ENCODE assay signal across 21 cellular contexts in genomic region chrX:2469196-2469685, GRCh38. TPM values are rescaled to one million over a fixed set of nuclear protein-coding genes. Genes with fewer than 3 reads are reported as not detected.
DNase-seq lines count a peak whose midpoint lies in the region; ATAC-seq, FAIRE-seq and TF ChIP-seq lines count a peak whose summit lies in the region.
"Had no signal": no experiment of that assay in that cellular context is flagged by ENCODE, and none has a peak within 500 bp of the region (broad histone marks: within the 10 kb centered on the region; RNA-seq: fewer than 3 reads in every experiment).

No MANE protein-coding gene starts in this region.

- H3K27me3 ChIP-seq in HCT116 (ENCODE audit: insufficient read depth, low read length) (no peaks in the 10 kb centered on the region), K562 (ENCODE audit: control insufficient read depth in 2 of 2, insufficient read depth in 2 of 2, low read length in 2 of 2) (no peaks in the 10 kb centered on the region), mesendoderm (ENCODE audit: insufficient read depth, low read length, poor library complexity) (no peaks in the 10 kb centered on the region), testis (no peaks in the 10 kb centered on the region), pancreas (no peaks in the 10 kb centered on the region)
- no peaks in the 10 kb centered on the region for H3K27me3 ChIP-seq in CD4-positive, alpha-beta T cell (ENCODE audit: control insufficient read depth, insufficient read depth, low read length)
- H3K27me3 ChIP-seq: BE2C had no signal

- H3K18ac ChIP-seq in mesendoderm (ENCODE audit: low read length), result no peak overlapping the region

- no peak overlapping the region for H3K4me3 Mint-ChIP-seq in CD4-positive, alpha-beta T cell
- H3K4me3 Mint-ChIP-seq: CD4-positive, CD25-positive, alpha-beta regulatory T cell; HFFc6 had no signal

- H4K20me1 ChIP-seq in HCT116 (ENCODE audit: insufficient read depth) (no peaks in the 10 kb centered on the region), K562 (replicated peaks; ENCODE audit: control insufficient read depth, insufficient read depth, low read length) (no peaks in the 10 kb centered on the region)

- H3K36me3 ChIP-seq in HCT116 (ENCODE audit: control insufficient read depth in 1 of 2, insufficient read depth in 2 of 2, low read length in 2 of 2), result no peaks in the 10 kb centered on the region
- no peaks in the 10 kb centered on the region for H3K36me3 ChIP-seq in K562 (ENCODE audit: control insufficient read depth, insufficient read depth, low read length)
- H3K36me3 ChIP-seq in mesendoderm (ENCODE audit: control insufficient read depth, insufficient read depth, low read length), result no peaks in the 10 kb centered on the region
- no peaks in the 10 kb centered on the region for H3K36me3 ChIP-seq in testis (ENCODE audit: low read depth, missing control alignments)
- H3K36me3 ChIP-seq in pancreas, result no peaks in the 10 kb centered on the region
- H3K36me3 ChIP-seq: BE2C, HAP-1 had no signal

- peaks cover 23% of the 10 kb centered on the region for H3K79me1 ChIP-seq in mesendoderm (ENCODE audit: low read length)

- intact Hi-C loops in HCT116 (cut with micrococcal nuclease) (no loop called here), K562 (cut with micrococcal nuclease) (no loop called here), testis (cut with DNase I; ENCODE audit: low total_unique reads) (no loop called here), pancreas (cut with DNase I) (no loop called here)
- intact Hi-C loops in CD4-positive, alpha-beta T cell (cut with DNase I, micrococcal nuclease), result no loop called here

- H3K27me3 Mint-ChIP-seq in CD4-positive, alpha-beta T cell, result no peaks in the 10 kb centered on the region
- H3K27me3 Mint-ChIP-seq: CD4-positive, CD25-positive, alpha-beta regulatory T cell had no signal

- H3K4me2 ChIP-seq in HCT116 (ENCODE audit: low read length), result peak overlapping the region; percentile 56
- H3K4me2 ChIP-seq in K562 (ENCODE audit: insufficient read depth, low read length), result no peak overlapping the region
- no peak overlapping the region for H3K4me2 ChIP-seq in mesendoderm (ENCODE audit: low read length)

- RAD21 ChIA-PET in HCT116 (lab: Charles Lee; ENCODE audit: low non-redundant PET in 1 of 2, low total read pairs in 2 of 2, uncharacterized antibody in 2 of 2, unreplicated experiment in 2 of 2), result no interaction called here

- H3K9ac ChIP-seq in HCT116 (ENCODE audit: low read length) (no peak overlapping the region), K562 (ENCODE audit: insufficient read depth in 1 of 2, low read depth in 2 of 2, low read length in 2 of 2) (no peak overlapping the region), mesendoderm (ENCODE audit: low read length) (no peak overlapping the region)

- no peak overlapping the region for H2BK5ac ChIP-seq in mesendoderm (ENCODE audit: low read length)

- no peak for FAIRE-seq in K562 (lab: Jason Lieb, UNC)
- FAIRE-seq in pancreas (lab: Jason Lieb, UNC), result no peak
- FAIRE-seq: A204.1, GM12892, GM18507 had no signal

- H3K27ac Mint-ChIP-seq in CD4-positive, alpha-beta T cell, result no peak overlapping the region
- H3K27ac Mint-ChIP-seq: CD4-positive, CD25-positive, alpha-beta regulatory T cell; HFFc6 had no signal

- ATAC-seq in HCT116 (peak; percentile 20), K562 (no peak), pancreas (no peak)
- no peak for ATAC-seq in CD4-positive, alpha-beta T cell (ENCODE audit: poor library complexity)

- TF ChIP-seq RAD21 in HCT116 (IDR thresholded peaks at IDR 0.05; ENCODE audit: low read depth) (no peak), K562 (CRISPR knock-in tag; conservative IDR thresholded peaks at IDR 0.05 in 1 of 2, IDR thresholded peaks at IDR 0.05 in 1 of 2) (no peak)

- POLR2A ChIA-PET in HCT116 (lab: Charles Lee), result no interaction called here
- POLR2A ChIA-PET in K562 (lab: Yijun Ruan, JAX), result no interaction called here
- POLR2A ChIA-PET in CD4-positive, alpha-beta T cell (lab: Charles Lee), result no interaction called here

- TF ChIP-seq POLR2A in HCT116 (IDR thresholded peaks at IDR 0.05; ENCODE audit: borderline replicate concordance, extremely low read depth, insufficient read depth, insufficient read length), result no peak
- no peak for TF ChIP-seq POLR2A in K562 (conservative IDR thresholded peaks at IDR 0.05)
- no peak for TF ChIP-seq POLR2A in testis (IDR thresholded peaks at IDR 0.05)

- H3K79me2 ChIP-seq in HCT116 (ENCODE audit: insufficient read depth, low read length) (peaks cover 27% of the 10 kb centered on the region), K562 (ENCODE audit: control insufficient read depth, insufficient read depth, low read length) (peaks cover 8% of the 10 kb centered on the region; the same call in 2 of the 3 replicates), mesendoderm (ENCODE audit: control insufficient read depth, insufficient read depth, low read length) (peaks cover 15% of the 10 kb centered on the region)

- no peak overlapping the region for H2AK5ac ChIP-seq in mesendoderm (ENCODE audit: low read length)

- CTCF ChIA-PET in HCT116 (lab: Charles Lee), result no interaction called here
- CTCF ChIA-PET in K562 (lab: Yijun Ruan, JAX; ENCODE audit: low intra/inter-chr PET ratio), result no interaction called here
- CTCF ChIA-PET in CD4-positive, alpha-beta T cell (lab: Charles Lee), result no interaction called here

- H3K4ac ChIP-seq in mesendoderm (ENCODE audit: low read depth, low read length), result no peak overlapping the region

- H3K9me2 ChIP-seq in HCT116 (ENCODE audit: insufficient read depth), result no peaks in the 10 kb centered on the region

- no peak overlapping the region for H2BK120ac ChIP-seq in mesendoderm (ENCODE audit: low read depth, low read length)

- no peak overlapping the region for H4K8ac ChIP-seq in mesendoderm (ENCODE audit: low read depth, low read length)

- BruUV-seq in HCT116 (replicated peaks; lab: Mats Ljungman, UMichigan) (no TSS peak), K562 (replicated peaks; lab: Mats Ljungman, UMichigan) (no TSS peak)

- H3K9me3 ChIP-seq in HCT116 (ENCODE audit: control insufficient read depth in 1 of 2, insufficient read depth in 1 of 2, low read depth in 1 of 2, low read length in 2 of 2) (no peaks in the 10 kb centered on the region), K562 (replicated peaks; ENCODE audit: control insufficient read depth, insufficient read depth, low read depth, low read length) (no peaks in the 10 kb centered on the region), testis (no peaks in the 10 kb centered on the region), pancreas (no peaks in the 10 kb centered on the region)
- H3K9me3 ChIP-seq in CD4-positive, alpha-beta T cell (ENCODE audit: control insufficient read depth, low read length), result no peaks in the 10 kb centered on the region
- H3K9me3 ChIP-seq: BE2C had no signal

- in situ Hi-C loops in K562 (cut with MboI), result loop anchor here (10.0 kb wide), 1 partner anchor 804 kb away; no protein-coding TSS in a partner anchor

- no peaks in the 10 kb centered on the region for H3K9me3 Mint-ChIP-seq in CD4-positive, alpha-beta T cell
- H3K9me3 Mint-ChIP-seq: HFFc6 had no signal

- peaks cover 9% of the 10 kb centered on the region for H3K36me3 Mint-ChIP-seq in CD4-positive, alpha-beta T cell (ENCODE audit: low read depth)

- no peak overlapping the region for H3K4me3 ChIP-seq in HCT116 (replicated peaks in 1 of 2; ENCODE audit: low read depth in 1 of 2, low read length in 2 of 2)
- no peak overlapping the region for H3K4me3 ChIP-seq in K562
- H3K4me3 ChIP-seq in mesendoderm (ENCODE audit: low read length), result no peak overlapping the region
- H3K4me3 ChIP-seq in testis, result no peak overlapping the region
- H3K4me3 ChIP-seq in pancreas, result no peak overlapping the region
- H3K4me3 ChIP-seq: HAP-1 had no signal

- peak overlapping the region; percentile 26 for H2AFZ ChIP-seq in HCT116 (ENCODE audit: low read depth, low read length, poor library complexity, severe bottlenecking)
- no peak overlapping the region for H2AFZ ChIP-seq in K562 (ENCODE audit: low read depth, low read length)

- H2BK15ac ChIP-seq in mesendoderm (replicated peaks; ENCODE audit: low read depth), result no peak overlapping the region

- peak overlapping the region; percentile 35; the same call in 1 of the 2 replicates for H3K27ac ChIP-seq in HCT116 (ENCODE audit: low read depth, low read length)
- H3K27ac ChIP-seq in K562 (ENCODE audit: extremely low read depth, low read depth, low read length), result no peak overlapping the region
- no peak overlapping the region for H3K27ac ChIP-seq in mesendoderm (ENCODE audit: low read depth, low read length)
- H3K27ac ChIP-seq in testis, result no peak overlapping the region
- no peak overlapping the region for H3K27ac ChIP-seq in pancreas
- H3K27ac ChIP-seq in CD4-positive, alpha-beta T cell (ENCODE audit: low read depth, low read length), result no peak overlapping the region
- H3K27ac ChIP-seq: HL-60 had no signal

- no peaks in the 10 kb centered on the region for H3K9me1 ChIP-seq in K562 (ENCODE audit: control insufficient read depth, insufficient read depth, low read length)

- no peak for TF ChIP-seq EP300 in K562 (IDR thresholded peaks at IDR 0.05; ENCODE audit: low read length)

- no peak overlapping the region for H3K23ac ChIP-seq in mesendoderm (ENCODE audit: low read length)

- H4K5ac ChIP-seq in mesendoderm (ENCODE audit: low read length), result no peak overlapping the region

- no peaks in the 10 kb centered on the region for H3K4me1 Mint-ChIP-seq in CD4-positive, alpha-beta T cell (ENCODE audit: low read depth)

- H3K4me1 ChIP-seq in HCT116 (ENCODE audit: control insufficient read depth in 1 of 2, insufficient read depth in 2 of 2, low read length in 2 of 2) (peaks cover 13 to 57% of the 10 kb centered on the region in 2 experiments; a peak in 3 of 4 replicates), K562 (replicated peaks in 1 of 2; ENCODE audit: control insufficient read depth in 2 of 2, insufficient read depth in 2 of 2, low read length in 2 of 2) (no peaks in the 10 kb centered on the region; a peak in 2 of 5 replicates), mesendoderm (ENCODE audit: control insufficient read depth, low read depth, low read length) (no peaks in the 10 kb centered on the region), testis (no peaks in the 10 kb centered on the region), pancreas (peaks cover 0 to 13% (median 5%) of the 10 kb centered on the region in 3 donors)
- H3K4me1 ChIP-seq: BE2C had no signal

- TF ChIP-seq CTCF in HCT116 (IDR thresholded peaks at IDR 0.05 in 2 of 3, conservative IDR thresholded peaks at IDR 0.05 in 1 of 3; ENCODE audit: borderline replicate concordance in 1 of 3, insufficient read depth in 1 of 3, low read depth in 2 of 3, low read length in 2 of 3) (no peak), K562 (IDR thresholded peaks at IDR 0.05 in 2 of 3, conservative IDR thresholded peaks at IDR 0.05 in 1 of 3; ENCODE audit: insufficient read depth in 2 of 3, low read depth in 1 of 3, low read length in 3 of 3) (no peak), testis (IDR thresholded peaks at IDR 0.05) (no peak), pancreas (IDR thresholded peaks at IDR 0.05) (no peak)
- TF ChIP-seq CTCF in CD4-positive, alpha-beta T cell (IDR thresholded peaks at IDR 0.05), result no peak

- peak; percentile 80 for DNase-seq in HCT116 (ENCODE audit: low read depth, low spot score)
- no peak for DNase-seq in K562 (ENCODE audit: extremely low read depth in 1 of 4, low spot score in 3 of 4)
- peak; percentile 36 for DNase-seq in mesendoderm
- peak; percentile 66 for DNase-seq in testis
- DNase-seq in SKM-1 (lab: John Stamatoyannopoulos, UW; ENCODE audit: unreplicated experiment), result no peak
- DNase-seq in pancreas, result no peak
- no peak for DNase-seq in CD4-positive, alpha-beta T cell
- DNase-seq: ACHN; BE2C; C1 segment of cervical spinal cord; CD4-positive, CD25-positive, alpha-beta regulatory T cell; DMS153; DMS79; GDM1; HFFc6; KBM-7 had no signal

- H3K56ac ChIP-seq in mesendoderm (ENCODE audit: low read length), result no peak overlapping the region

- 65% methylated on average over 17 of the region's 22 CpGs for WGBS in K562 (ENCODE audit: insufficient coverage, low coverage, missing lambda C conversion rate)
- no CpG with 5 or more reads among the region's 22 CpGs for WGBS in mesendoderm (ENCODE audit: extremely low coverage, insufficient coverage, low lambda C conversion rate)
- 65 to 90% methylated on average over 18 to 22 of the region's 22 CpGs for WGBS in testis, 2 donors
- 95 to 98% methylated on average over 22 of the region's 22 CpGs for WGBS in pancreas, 2 donors

RNA-seq across cellular contexts. Expression of gene DHRSX, which starts 31.5 kb away (rescaled TPM):
- total RNA-seq in HCT116 (2021; ENCODE audit: unreplicated experiment) (11.9 TPM), K562 (2014; rRNA removed) (6.5 and 6.9 TPM in 2 replicates), K562 (2014; rRNA removed; fragmentation: Illumina TruSeq; extraction: Trizol) (3.4 and 3.6 TPM in 2 replicates), K562 (2015; rRNA removed; fragmentation: Illumina TruSeq; extraction: Trizol) (3.6 and 4.5 TPM in 2 replicates), K562 (2021) (10.5 and 11.0 TPM in 2 replicates), testis (10 to 100 TPM; 29.2 to 31.3 TPM), pancreas (10 to 100 TPM; 14.1 to 26.5 (median 18.7) TPM)
- 14.0 and 15.9 TPM in 2 replicates for polyA plus RNA-seq in HCT116 (2012)
- total RNA-seq in K562 (2011; cell fraction: chromatin; rRNA removed; ENCODE audit: low replicate concordance), result 22.8 and 25.9 TPM in 2 replicates
- total RNA-seq in K562 (2011; cell fraction: nucleolus; rRNA removed), result 18.4 and 20.2 TPM in 2 replicates
- total RNA-seq in K562 (2011; cell fraction: nucleoplasm; rRNA removed), result 19.2 and 21.9 TPM in 2 replicates
- polyA plus RNA-seq in K562 (2011; rRNA removed) (6.5 and 8.6 TPM in 2 replicates), K562 (2014; fragmentation: Illumina TruSeq; extraction: Trizol) (7.2 and 8.7 TPM in 2 replicates), K562 (2014; fragmentation: Nextera tagmentation; extraction: Ambion mirVana) (1 to 10 TPM in 1 of 2 experiments, under 1 TPM in 1; 0.59 to 1.0 TPM), K562 (2014; rRNA removed) (6.2 and 7.8 TPM in 2 replicates), testis (ENCODE audit: insufficient read depth, low read depth, low replicate concordance) (15.3 TPM), pancreas (10 to 100 TPM in 1 of 2 donors, 1 to 10 TPM in 1; 8.1 to 11.9 TPM)
- polyA plus RNA-seq in K562 (2011; cell fraction: cytosol; rRNA removed), result 10.6 and 13.3 TPM in 2 replicates
- 8.7 and 13.2 TPM in 2 replicates for polyA plus RNA-seq in K562 (2011; cell fraction: nucleus; rRNA removed)
- 8.1 and 9.8 TPM in 2 replicates for polyA plus RNA-seq in K562 (2012)
- polyA minus RNA-seq in K562 (2011; rRNA and poly(A)+ RNA removed), result 9.8 and 11.9 TPM in 2 replicates
- polyA minus RNA-seq in K562 (2011; cell fraction: cytosol; rRNA and poly(A)+ RNA removed), result 2.5 and 5.4 TPM in 2 replicates
- polyA minus RNA-seq in K562 (2011; cell fraction: nucleus; rRNA and poly(A)+ RNA removed), result 5.0 and 9.9 TPM in 2 replicates
- 15.7 TPM for polyA plus RNA-seq in mesendoderm (2013, experiment 1 of 2)
- 15.1 TPM for polyA plus RNA-seq in mesendoderm (2013, experiment 2 of 2)
- 10 to 100 TPM; 12.1 to 13.9 TPM for total RNA-seq in CD4-positive, alpha-beta T cell

RNA-seq across cellular contexts. Expression of gene ZBED1, which starts 31.5 kb away (rescaled TPM):
- total RNA-seq in HCT116 (2021; ENCODE audit: unreplicated experiment), result 21.0 TPM
- polyA plus RNA-seq in HCT116 (2012), result 10.7 and 11.8 TPM in 2 replicates
- 18.5 and 26.9 TPM in 2 replicates for total RNA-seq in K562 (2011; cell fraction: chromatin; rRNA removed; ENCODE audit: low replicate concordance)
- 18.0 and 21.3 TPM in 2 replicates for total RNA-seq in K562 (2011; cell fraction: nucleolus; rRNA removed)
- 12.4 and 13.6 TPM in 2 replicates for total RNA-seq in K562 (2011; cell fraction: nucleoplasm; rRNA removed)
- total RNA-seq in K562 (2014; rRNA removed), result 17.7 and 19.8 TPM in 2 replicates
- 10.8 and 13.9 TPM in 2 replicates for total RNA-seq in K562 (2014; rRNA removed; fragmentation: Illumina TruSeq; extraction: Trizol)
- 15.2 TPM in 2 replicates for total RNA-seq in K562 (2015; rRNA removed; fragmentation: Illumina TruSeq; extraction: Trizol)
- 26.9 and 27.6 TPM in 2 replicates for total RNA-seq in K562 (2021)
- polyA plus RNA-seq in K562 (2011; rRNA removed), result 7.8 and 8.1 TPM in 2 replicates
- polyA plus RNA-seq in K562 (2011; cell fraction: cytosol; rRNA removed), result 7.9 and 17.2 TPM in 2 replicates
- 3.3 and 5.1 TPM in 2 replicates for polyA plus RNA-seq in K562 (2011; cell fraction: nucleus; rRNA removed)
- 13.5 and 20.7 TPM in 2 replicates for polyA plus RNA-seq in K562 (2012)
- polyA plus RNA-seq in K562 (2014; fragmentation: Illumina TruSeq; extraction: Trizol), result 16.3 and 17.7 TPM in 2 replicates
- polyA plus RNA-seq in K562 (2014; fragmentation: Nextera tagmentation; extraction: Ambion mirVana), result 1 to 10 TPM in 1 of 2 experiments, under 1 TPM in 1; 0.61 to 2.6 TPM
- polyA plus RNA-seq in K562 (2014; rRNA removed), result 13.7 and 16.5 TPM in 2 replicates
- 6.7 and 10.2 TPM in 2 replicates for polyA minus RNA-seq in K562 (2011; rRNA and poly(A)+ RNA removed)
- 19.8 and 20.0 TPM in 2 replicates for polyA minus RNA-seq in K562 (2011; cell fraction: cytosol; rRNA and poly(A)+ RNA removed)
- 3.4 and 5.1 TPM in 2 replicates for polyA minus RNA-seq in K562 (2011; cell fraction: nucleus; rRNA and poly(A)+ RNA removed)
- 19.3 TPM for polyA plus RNA-seq in mesendoderm (2013, experiment 1 of 2)
- 17.8 TPM for polyA plus RNA-seq in mesendoderm (2013, experiment 2 of 2)
- 10 to 100 TPM; 47.2 to 77.0 TPM for total RNA-seq in testis
- 24.2 TPM for polyA plus RNA-seq in testis (ENCODE audit: insufficient read depth, low read depth, low replicate concordance)
- total RNA-seq in pancreas, result 10 to 100 TPM; 21.9 to 39.5 (median 27.1) TPM
- polyA plus RNA-seq in pancreas, result 10 to 100 TPM; 11.9 to 16.2 TPM
- total RNA-seq in CD4-positive, alpha-beta T cell, result 10 to 100 TPM; 15.8 to 16.1 TPM

Comparison
In these comparisons a context has a peak if more than half of its experiments do, and no peak if none do; other contexts are left out.
1. DNase-seq: peak in HCT116 (single experiment), mesendoderm (single experiment) and testis (single experiment); none in K562 (0 of 4), SKM-1 (single experiment), pancreas (0 of 6) and CD4-positive, alpha-beta T cell (0 of 10).
2. Of the 22 proteins assayed by ChIP-seq in both K562 and HCT116: peak only in K562: none; only in HCT116: TCF7L2; in both: none; in neither: 21.